Comparison of ENCODE assay signal across 8 cellular contexts in the genomic region with DNA sequence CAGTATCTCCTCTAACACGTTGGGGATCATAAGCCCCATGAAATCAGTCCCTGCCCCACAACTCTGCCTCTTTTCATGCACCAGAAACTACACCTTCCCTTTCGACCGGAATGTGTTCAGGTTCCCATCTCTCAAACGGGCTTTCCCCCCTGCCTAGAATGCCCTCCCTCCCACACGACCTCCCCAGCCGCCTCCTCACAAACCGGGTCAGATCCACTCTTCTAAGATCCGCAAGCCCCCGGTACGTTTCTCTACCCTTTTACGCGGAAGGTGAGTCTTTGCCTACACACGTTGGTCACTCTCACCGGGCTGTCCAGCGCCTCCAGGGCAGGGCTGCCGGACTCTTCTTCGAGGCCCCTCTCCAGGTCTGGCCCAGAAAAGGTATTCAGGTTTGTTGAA. TPM values are rescaled to one million over a fixed set of nuclear protein-coding genes. Genes with fewer than 3 reads are reported as not detected.
DNase-seq lines count a peak whose midpoint lies in the region; ATAC-seq, FAIRE-seq and TF ChIP-seq lines count a peak whose summit lies in the region.

No MANE protein-coding gene starts in this region.

- DNase-seq in activated CD4-positive, alpha-beta T cell treated with anti-CD3 and anti-CD28 coated beads for 36 hours, result peak; percentile 35
- no peak for DNase-seq in activated CD4-positive, alpha-beta T cell treated with anti-CD3 and anti-CD28 coated beads, Interleukin-2, amount 50 U/mL, for 1 hour
- DNase-seq in bronchial epithelial cell (ENCODE audit: low read depth), result peak; percentile 7
- DNase-seq in mucosa of gallbladder (ENCODE audit: low spot score), result no peak
- no peak for DNase-seq in Kasumi-1 (lab: John Stamatoyannopoulos, UW)

- no peaks in the 10 kb centered on the region for H4K20me1 ChIP-seq in OCI-LY1 (ENCODE audit: insufficient read depth, low read length)

- no peaks in the 10 kb centered on the region for H3K27me3 Mint-ChIP-seq in activated CD4-positive, alpha-beta T cell treated with anti-CD3 and anti-CD28 coated beads for 36 hours

- FAIRE-seq in bronchial epithelial cell (lab: Jason Lieb, UNC), result no peak

- peaks cover 20% of the 10 kb centered on the region for H3K36me3 Mint-ChIP-seq in activated CD4-positive, alpha-beta T cell treated with anti-CD3 and anti-CD28 coated beads for 36 hours (ENCODE audit: low read depth)

- H3K9me3 Mint-ChIP-seq in activated CD4-positive, alpha-beta T cell treated with anti-CD3 and anti-CD28 coated beads for 36 hours (ENCODE audit: low read depth), result no peaks in the 10 kb centered on the region

- H3K36me3 ChIP-seq in OCI-LY1 (ENCODE audit: insufficient read depth, low read length), result peaks cover 13% of the 10 kb centered on the region
- peaks cover 4% of the 10 kb centered on the region for H3K36me3 ChIP-seq in bronchial epithelial cell (ENCODE audit: control insufficient read depth, insufficient read depth, low read length)
- H3K36me3 ChIP-seq in mesodermal cell (ENCODE audit: control insufficient read depth, insufficient read depth, low read length), result peaks cover 19% of the 10 kb centered on the region
- peaks cover 2% of the 10 kb centered on the region for H3K36me3 ChIP-seq in thymus (ENCODE audit: control insufficient read depth, insufficient read depth)

- no peaks in the 10 kb centered on the region for H3K9me3 ChIP-seq in OCI-LY1 (ENCODE audit: low read length)
- no peaks in the 10 kb centered on the region for H3K9me3 ChIP-seq in mesodermal cell (ENCODE audit: control insufficient read depth, low read length)
- H3K9me3 ChIP-seq in thymus (ENCODE audit: control insufficient read depth), result no peaks in the 10 kb centered on the region

- POLR2A ChIA-PET in activated CD4-positive, alpha-beta T cell treated with anti-CD3 and anti-CD28 coated beads for 36 hours (lab: Charles Lee), result interaction anchor here (0.8 to 2.4 kb wide), 7 partner anchors 18 to 115 kb away, joined by 3 to 9 read pairs (median 4); partner anchors contain the start of genes C1QBP, DERL2, MIS12 and NUP88

- H3K4me2 ChIP-seq in OCI-LY1 (ENCODE audit: low read length), result peak overlapping the region; percentile 86

- TF ChIP-seq CTCF in OCI-LY1 (IDR thresholded peaks at IDR 0.05; ENCODE audit: low read length), result no peak
- no peak for TF ChIP-seq CTCF in bronchial epithelial cell (IDR thresholded peaks at IDR 0.05; ENCODE audit: insufficient read depth, low read length, severe bottlenecking)

- peak overlapping the region; percentile 75 for H3K27ac Mint-ChIP-seq in activated CD4-positive, alpha-beta T cell treated with anti-CD3 and anti-CD28 coated beads for 36 hours

- peak; percentile 14 for ATAC-seq in activated CD4-positive, alpha-beta T cell treated with anti-CD3 and anti-CD28 coated beads for 36 hours

- H3K4me1 ChIP-seq in OCI-LY1 (ENCODE audit: insufficient read depth, low read length, severe bottlenecking) (peaks cover 34% of the 10 kb centered on the region), mesodermal cell (ENCODE audit: control insufficient read depth, insufficient read depth, low read length, poor library complexity, severe bottlenecking) (peaks cover 19% of the 10 kb centered on the region), thymus (ENCODE audit: control insufficient read depth, insufficient read depth, low read length) (peaks cover 11% of the 10 kb centered on the region)

- H3K27ac ChIP-seq in OCI-LY1 (ENCODE audit: low read depth, low read length, poor library complexity, severe bottlenecking) (peak overlapping the region; percentile 14), mesodermal cell (ENCODE audit: low read depth, low read length, severe bottlenecking) (peak overlapping the region; percentile 78), thymus (ENCODE audit: low read depth) (no peak overlapping the region)

- peaks cover 38% of the 10 kb centered on the region for H3K4me1 Mint-ChIP-seq in activated CD4-positive, alpha-beta T cell treated with anti-CD3 and anti-CD28 coated beads for 36 hours

- no peaks in the 10 kb centered on the region for H3K27me3 ChIP-seq in OCI-LY1 (ENCODE audit: insufficient read depth, low read length)
- H3K27me3 ChIP-seq in bronchial epithelial cell (ENCODE audit: control insufficient read depth, insufficient read depth, low read length), result no peaks in the 10 kb centered on the region
- H3K27me3 ChIP-seq in thymus (ENCODE audit: control insufficient read depth, insufficient read depth), result no peaks in the 10 kb centered on the region

- intact Hi-C loops in activated CD4-positive, alpha-beta T cell treated with anti-CD3 and anti-CD28 coated beads for 36 hours (cut with DNase I, micrococcal nuclease), result loop anchor here (1.0 to 5.0 kb wide), 6 partner anchors 29 to 356 kb away; partner anchors contain the start of genes C1QBP (in 2 of the 2), NUP88 (in 1 of the 2), RABEP1 (in 1 of the 2) and ZNF232 (in 1 of the 2)

- CTCF ChIA-PET in activated CD4-positive, alpha-beta T cell treated with anti-CD3 and anti-CD28 coated beads for 36 hours (lab: Charles Lee), result interaction anchor here (0.7 to 1.2 kb wide), 5 partner anchors 15 to 62 kb away, joined by 3 to 5 read pairs (median 3); partner anchors contain the start of genes C1QBP and DERL2

- H3K4me3 ChIP-seq in OCI-LY1 (ENCODE audit: low read depth, low read length, poor library complexity, severe bottlenecking) (peak overlapping the region; percentile 96), bronchial epithelial cell (ENCODE audit: low read depth, low read length) (peak overlapping the region; percentile 93), mesodermal cell (ENCODE audit: extremely low read depth, insufficient read depth, low read length, poor library complexity, severe bottlenecking) (peak overlapping the region; percentile 90), thymus (ENCODE audit: low read length) (peak overlapping the region; percentile 64)

- H3K9me2 ChIP-seq in OCI-LY1 (ENCODE audit: low read depth, low read length), result no peaks in the 10 kb centered on the region

- peak overlapping the region; percentile 98 for H3K9ac ChIP-seq in OCI-LY1 (ENCODE audit: low read length)

- no peak overlapping the region for H2AFZ ChIP-seq in OCI-LY1 (ENCODE audit: low read length)

- 0% methylated on average over 17 of the region's 17 CpGs for WGBS in mesodermal cell (ENCODE audit: insufficient coverage in 2 of 2), 2 experiments
- under 1% methylated on average over 17 of the region's 17 CpGs for WGBS in thymus

- peaks cover 54% of the 10 kb centered on the region for H3K79me2 ChIP-seq in OCI-LY1 (ENCODE audit: insufficient read depth, low read length)

- peaks cover 4% of the 10 kb centered on the region; the same call in 1 of the 2 replicates for H3F3A ChIP-seq in OCI-LY1 (ENCODE audit: insufficient read depth, low read length)

- H3K4me3 Mint-ChIP-seq in activated CD4-positive, alpha-beta T cell treated with anti-CD3 and anti-CD28 coated beads for 36 hours, result peak overlapping the region; percentile 90

RNA-seq across cellular contexts. Expression of gene DHX33, which starts 0.7 kb away (rescaled TPM):
- 10 to 100 TPM; 27.2 to 34.8 TPM for total RNA-seq in activated CD4-positive, alpha-beta T cell treated with anti-CD3 and anti-CD28 coated beads for 36 hours
- 9.1 and 11.1 TPM in 2 replicates for total RNA-seq in bronchial epithelial cell
- polyA plus RNA-seq in mesodermal cell (2013, experiment 1 of 2), result 13.6 TPM
- 12.5 TPM for polyA plus RNA-seq in mesodermal cell (2013, experiment 2 of 2)
- 6.4 TPM for polyA plus RNA-seq in thymus
- total RNA-seq in mucosa of gallbladder, result 11.5 TPM

RNA-seq across cellular contexts. Expression of gene DERL2, which starts 17.9 kb away (rescaled TPM):
- 10 to 100 TPM; 47.7 to 54.9 TPM for total RNA-seq in activated CD4-positive, alpha-beta T cell treated with anti-CD3 and anti-CD28 coated beads for 36 hours
- total RNA-seq in bronchial epithelial cell, result 19.8 and 35.0 TPM in 2 replicates
- polyA plus RNA-seq in mesodermal cell (2013, experiment 1 of 2), result 62.0 TPM
- polyA plus RNA-seq in mesodermal cell (2013, experiment 2 of 2), result 59.4 TPM
- 99.4 TPM for polyA plus RNA-seq in thymus
- 77.4 TPM for total RNA-seq in mucosa of gallbladder

RNA-seq across cellular contexts. Expression of gene MIS12, which starts 18.3 kb away (rescaled TPM):
- total RNA-seq in activated CD4-positive, alpha-beta T cell treated with anti-CD3 and anti-CD28 coated beads for 36 hours, result 10 to 100 TPM; 29.4 to 34.4 TPM
- 33.4 and 40.3 TPM in 2 replicates for total RNA-seq in bronchial epithelial cell
- 23.3 TPM for polyA plus RNA-seq in mesodermal cell (2013, experiment 1 of 2)
- polyA plus RNA-seq in mesodermal cell (2013, experiment 2 of 2), result 23.2 TPM
- polyA plus RNA-seq in thymus, result 46.5 TPM
- 15.3 TPM for total RNA-seq in mucosa of gallbladder

RNA-seq across cellular contexts. Expression of gene C1QBP, which starts 29.1 kb away (rescaled TPM):
- total RNA-seq in activated CD4-positive, alpha-beta T cell treated with anti-CD3 and anti-CD28 coated beads for 36 hours, result 100 to 1,000 TPM; 432 to 457 TPM
- 394 and 541 TPM in 2 replicates for total RNA-seq in bronchial epithelial cell
- polyA plus RNA-seq in mesodermal cell (2013, experiment 1 of 2), result 220 TPM
- 228 TPM for polyA plus RNA-seq in mesodermal cell (2013, experiment 2 of 2)
- polyA plus RNA-seq in thymus, result 95.1 TPM
- 78.0 TPM for total RNA-seq in mucosa of gallbladder

RNA-seq across cellular contexts. Expression of gene RPAIN, which starts 48.1 kb away (rescaled TPM):
- total RNA-seq in activated CD4-positive, alpha-beta T cell treated with anti-CD3 and anti-CD28 coated beads for 36 hours, result 10 to 100 TPM; 44.9 to 57.3 TPM
- 36.6 and 50.5 TPM in 2 replicates for total RNA-seq in bronchial epithelial cell
- polyA plus RNA-seq in mesodermal cell (2013, experiment 1 of 2), result 51.3 TPM
- 52.7 TPM for polyA plus RNA-seq in mesodermal cell (2013, experiment 2 of 2)
- polyA plus RNA-seq in thymus, result 47.2 TPM
- 34.1 TPM for total RNA-seq in mucosa of gallbladder

Comparison
In these comparisons a context has a peak if more than half of its experiments do, and no peak if none do; other contexts are left out.
1. DNase-seq: peak in activated CD4-positive, alpha-beta T cell treated with anti-CD3 and anti-CD28 coated beads for 36 hours (single experiment) and bronchial epithelial cell (single experiment); none in activated CD4-positive, alpha-beta T cell treated with anti-CD3 and anti-CD28 coated beads, Interleukin-2, amount 50 U/mL, for 1 hour (single experiment), mucosa of gallbladder (single experiment) and Kasumi-1 (0 of 2).
2. Peak in every context shown above with its lines, with median percentiles within 50 percentile points of each other: H3K4me3 ChIP-seq.